ENCODE assay signal across 1 cellular context in the genomic region with DNA sequence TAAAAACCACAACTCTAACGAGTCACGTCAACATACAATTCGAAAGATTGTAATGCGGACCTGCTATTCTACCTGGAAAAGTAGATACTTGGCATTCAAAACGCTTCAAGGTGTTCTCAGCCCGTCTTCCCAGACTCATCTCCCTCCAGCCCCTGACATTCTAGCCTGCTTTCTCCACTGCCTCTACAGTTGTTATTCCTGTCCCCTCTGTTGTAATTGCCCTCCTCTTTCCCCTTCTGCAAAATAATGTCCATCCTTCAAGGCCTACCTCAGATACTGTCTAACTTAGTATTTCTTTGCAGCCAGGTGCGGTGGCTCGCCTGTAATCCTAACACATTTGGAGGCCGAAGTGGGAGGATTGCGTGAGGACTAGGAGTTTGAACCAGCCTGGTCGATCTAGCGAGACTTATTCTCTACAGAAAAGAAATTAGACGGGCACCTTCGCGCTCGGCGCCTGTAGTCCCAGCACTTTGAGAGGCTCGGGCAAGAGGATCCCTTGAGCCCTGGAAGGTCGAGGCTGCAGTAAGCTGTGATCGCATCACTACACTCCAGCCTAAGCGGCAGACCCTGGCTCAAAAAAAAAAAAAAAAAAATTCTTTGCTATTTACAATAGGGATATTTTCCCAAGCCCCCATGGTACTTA.
TF ChIP-seq lines count a peak whose summit lies in the region.

No MANE protein-coding gene starts in this region.

TF ChIP-seq in HEK293, 187 proteins besides CTCF, POLR2A, EP300 and RAD21 (continued from another document):
- TF ChIP-seq ZNF280C (tag by site-specific recombination; IDR thresholded peaks at IDR 0.05): no peak
- no peak for TF ChIP-seq ZSCAN18 (tag by site-specific recombination; IDR thresholded peaks at IDR 0.05)
- TF ChIP-seq ZNF175 (tag by site-specific recombination; IDR thresholded peaks at IDR 0.05): no peak
- no peak for TF ChIP-seq EGR2 (tag by site-specific recombination; IDR thresholded peaks at IDR 0.05; ENCODE audit: low read depth)
- TF ChIP-seq ZFP69B (tag by site-specific recombination; IDR thresholded peaks at IDR 0.05): no peak; the same call in 1 of the 2 replicates
- no peak for TF ChIP-seq ZIC2 (tag by site-specific recombination; IDR thresholded peaks at IDR 0.05)
- TF ChIP-seq GLI4 (tag by site-specific recombination; IDR thresholded peaks at IDR 0.05): peak; percentile 26; the same call in 1 of the 2 replicates
TF ChIP-seq in HEK293: peak in this region for 3.
